In genomic region chr7:120858299-120858636, GRCh38 we compare ENCODE assay signal across 8 cellular contexts. TPM values are rescaled to one million over a fixed set of nuclear protein-coding genes. Genes with fewer than 3 reads are reported as not detected.
DNase-seq lines count a peak whose midpoint lies in the region; ATAC-seq and TF ChIP-seq lines count a peak whose summit lies in the region.

No MANE protein-coding gene starts in this region.

- in situ Hi-C loops in brain microvascular endothelial cell (cut with HindIII; ENCODE audit: low pct_ligation_motif_present, low sequenced_read_pairs), result no loop called here

- no peaks in the 10 kb centered on the region for H3K9me3 Mint-ChIP-seq in activated naive CD4-positive, alpha-beta T cell treated with anti-CD3 and anti-CD28 coated beads, Interleukin-2, amount 10 ng/mL, durations not matched to agents 7 days and 5 days
- no peaks in the 10 kb centered on the region for H3K9me3 Mint-ChIP-seq in activated naive CD4-positive, alpha-beta T cell treated with anti-CD3 and anti-CD28 coated beads, Interleukin-2, amount 50 U/mL, for 72 hours

- no peak for ATAC-seq in activated naive CD4-positive, alpha-beta T cell treated with anti-CD3 and anti-CD28 coated beads, Interleukin-2, amount 50 U/mL, for 72 hours
- ATAC-seq in lung (ENCODE audit: insufficient read depth, low FRiP score), result peak; percentile 17

- H3K4me1 ChIP-seq in lung (ENCODE audit: control insufficient read depth in 2 of 2, insufficient read depth in 2 of 2, low read length in 2 of 2) (peaks cover 0 to 2% of the 10 kb centered on the region in 2 donors), uterus (no peaks in the 10 kb centered on the region), Karpas-422 (ENCODE audit: low read length) (no peaks in the 10 kb centered on the region)

- no peak overlapping the region for H2AFZ ChIP-seq in Karpas-422 (ENCODE audit: low read length)

- H3K9me2 ChIP-seq in Karpas-422 (replicated peaks; ENCODE audit: insufficient read depth, low read length), result no peaks in the 10 kb centered on the region

- no peaks in the 10 kb centered on the region for H3K79me2 ChIP-seq in Karpas-422 (ENCODE audit: low read length)

- H3K27me3 Mint-ChIP-seq in activated naive CD4-positive, alpha-beta T cell treated with anti-CD3 and anti-CD28 coated beads, Interleukin-2, amount 10 ng/mL, durations not matched to agents 7 days and 5 days, result peaks cover 58% of the 10 kb centered on the region

- H3K9ac ChIP-seq in Karpas-422 (ENCODE audit: low read length), result no peak overlapping the region

- no peaks in the 10 kb centered on the region for H4K20me1 ChIP-seq in Karpas-422 (ENCODE audit: insufficient read depth, low read depth, low read length)

- peak overlapping the region; percentile 63 for H3K4me3 Mint-ChIP-seq in activated naive CD4-positive, alpha-beta T cell treated with anti-CD3 and anti-CD28 coated beads, Interleukin-2, amount 10 ng/mL, durations not matched to agents 7 days and 5 days

- H3K9me3 ChIP-seq in lung (ENCODE audit: control insufficient read depth in 2 of 2, insufficient read depth in 1 of 2, low read length in 1 of 2), result no peaks in the 10 kb centered on the region
- H3K9me3 ChIP-seq in uterus, result no peaks in the 10 kb centered on the region
- no peaks in the 10 kb centered on the region for H3K9me3 ChIP-seq in Karpas-422 (ENCODE audit: low read length)

- no peak for DNase-seq in activated naive CD4-positive, alpha-beta T cell treated with anti-CD3 and anti-CD28 coated beads, Interleukin-2, amount 10 ng/mL, durations not matched to agents 7 days and 5 days
- no peak for DNase-seq in activated naive CD4-positive, alpha-beta T cell treated with anti-CD3 and anti-CD28 coated beads, Interleukin-2, amount 50 U/mL, for 72 hours (ENCODE audit: low spot score in 2 of 2)
- DNase-seq in brain microvascular endothelial cell, result no peak
- no peak for DNase-seq in lung (ENCODE audit: low spot score)
- no peak for DNase-seq in uterus
- no peak for DNase-seq in NCI-H226
- DNase-seq in cerebellar cortex (ENCODE audit: low spot score), result no peak
- DNase-seq in Karpas-422, result no peak

- H3K27ac ChIP-seq in brain microvascular endothelial cell (peak overlapping the region; percentile 69), lung (ENCODE audit: low read depth in 1 of 2, low read length in 1 of 2) (peak overlapping the region; percentile 97 to 98), uterus (peak overlapping the region; percentile 81 to 85), Karpas-422 (ENCODE audit: low read length) (no peak overlapping the region)

- CTCF ChIA-PET in activated naive CD4-positive, alpha-beta T cell treated with anti-CD3 and anti-CD28 coated beads, Interleukin-2, amount 10 ng/mL, durations not matched to agents 7 days and 5 days (lab: Charles Lee), result interaction anchor here (0.6 kb wide), 1 partner anchor 70 kb away, joined by 3 read pairs; no protein-coding TSS in a partner anchor

- H3K36me3 Mint-ChIP-seq in activated naive CD4-positive, alpha-beta T cell treated with anti-CD3 and anti-CD28 coated beads, Interleukin-2, amount 10 ng/mL, durations not matched to agents 7 days and 5 days, result peaks cover 2% of the 10 kb centered on the region
- H3K36me3 Mint-ChIP-seq in activated naive CD4-positive, alpha-beta T cell treated with anti-CD3 and anti-CD28 coated beads, Interleukin-2, amount 50 U/mL, for 72 hours, result peaks cover 0 to 11% of the 10 kb centered on the region in 2 donors

- no peak for TF ChIP-seq POLR2A in uterus (IDR thresholded peaks at IDR 0.05)

- H3K4me3 ChIP-seq in brain microvascular endothelial cell (ENCODE audit: low read depth, low read length) (peak overlapping the region; percentile 73), lung (peak overlapping the region; percentile 87), uterus (peak overlapping the region; percentile 62 to 73), Karpas-422 (ENCODE audit: low read length) (no peak overlapping the region)

- intact Hi-C loops in uterus (cut with DNase I; ENCODE audit: low total_unique reads), result loop anchor here (10.0 kb wide), 1 partner anchor 53 kb away; no protein-coding TSS in a partner anchor

- H3K27me3 ChIP-seq in brain microvascular endothelial cell (replicated peaks) (no peaks in the 10 kb centered on the region), lung (ENCODE audit: control insufficient read depth, insufficient read depth) (no peaks in the 10 kb centered on the region), uterus (no peaks in the 10 kb centered on the region), Karpas-422 (ENCODE audit: low read length) (no peaks in the 10 kb centered on the region)

- no peaks in the 10 kb centered on the region for H3K36me3 ChIP-seq in brain microvascular endothelial cell (replicated peaks)
- H3K36me3 ChIP-seq in lung (ENCODE audit: control insufficient read depth in 2 of 2, insufficient read depth in 2 of 2, low read length in 2 of 2), result no peaks in the 10 kb centered on the region
- no peaks in the 10 kb centered on the region for H3K36me3 ChIP-seq in uterus
- H3K36me3 ChIP-seq in Karpas-422 (ENCODE audit: insufficient read depth, low read length), result no peaks in the 10 kb centered on the region

- H3K27ac Mint-ChIP-seq in activated naive CD4-positive, alpha-beta T cell treated with anti-CD3 and anti-CD28 coated beads, Interleukin-2, amount 10 ng/mL, durations not matched to agents 7 days and 5 days, result no peak overlapping the region
- H3K27ac Mint-ChIP-seq in activated naive CD4-positive, alpha-beta T cell treated with anti-CD3 and anti-CD28 coated beads, Interleukin-2, amount 50 U/mL, for 72 hours, result no peak overlapping the region

- 5 to 9% methylated on average over 4 of the region's 4 CpGs for WGBS in lung, 2 donors

- no peak for TF ChIP-seq CTCF in brain microvascular endothelial cell (IDR thresholded peaks at IDR 0.05; ENCODE audit: low read depth, low read length, missing control alignments)
- no peak for TF ChIP-seq CTCF in lung (IDR thresholded peaks at IDR 0.05; ENCODE audit: control extremely low read depth, extremely low read depth)
- no peak for TF ChIP-seq CTCF in uterus (IDR thresholded peaks at IDR 0.05)

- peaks cover 11% of the 10 kb centered on the region for H3K4me1 Mint-ChIP-seq in activated naive CD4-positive, alpha-beta T cell treated with anti-CD3 and anti-CD28 coated beads, Interleukin-2, amount 10 ng/mL, durations not matched to agents 7 days and 5 days

- no peak overlapping the region for H3K4me2 ChIP-seq in Karpas-422 (ENCODE audit: low read depth, low read length, poor library complexity, severe bottlenecking)

RNA-seq across cellular contexts. Expression of gene TSPAN12, which starts 0.3 kb away (rescaled TPM):
- total RNA-seq in activated naive CD4-positive, alpha-beta T cell treated with anti-CD3 and anti-CD28 coated beads, Interleukin-2, amount 50 U/mL, for 72 hours, result not detected
- total RNA-seq in lung (100 to 1,000 TPM in 1 of 2 donors, 10 to 100 TPM in 1; 21.1 to 102 TPM), uterus (10 to 100 TPM in 2 of 4 donors, 1 to 10 TPM in 2; 3.1 to 18.8 (median 11.8) TPM)
- 10 to 100 TPM; 16.0 to 24.6 TPM for polyA plus RNA-seq in lung
- total RNA-seq in Karpas-422 (2014; rRNA removed; shearing (Covaris generic); ENCODE audit: low replicate concordance), result not detected in 2 replicates
